ENCODE assay signal across 33 cellular contexts in the genomic region with DNA sequence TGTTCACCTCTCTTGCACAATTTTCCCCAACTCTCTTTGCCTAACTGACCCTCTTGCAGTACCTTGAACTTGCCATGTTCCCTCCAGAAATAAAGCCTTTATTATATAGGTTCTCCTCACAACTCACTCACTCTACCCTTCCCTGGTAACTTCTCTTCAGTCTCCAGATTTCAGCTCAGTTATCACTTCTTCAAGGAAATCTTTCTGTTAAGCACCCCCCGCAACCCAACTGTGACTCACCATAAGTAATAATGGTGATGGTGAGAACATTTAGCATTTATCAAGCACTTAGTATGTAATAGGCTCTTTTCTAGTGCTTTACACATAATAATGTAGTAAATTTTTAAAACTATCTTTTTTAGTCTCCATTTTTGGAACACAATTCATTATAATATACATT. TPM values are rescaled to one million over a fixed set of nuclear protein-coding genes. Genes with fewer than 3 reads are reported as not detected.
"Had no signal": no experiment of that assay in that cellular context is flagged by ENCODE, and none has a peak within 500 bp of the region (broad histone marks: within the 10 kb centered on the region; RNA-seq: fewer than 3 reads in every experiment).

No MANE protein-coding gene starts in this region.

- H3K27me3 Mint-ChIP-seq: memory B cell had no signal

- H3K27ac Mint-ChIP-seq: memory B cell; nephron; neural progenitor cell; stimulated activated effector memory CD8-positive, alpha-beta T cell treated with anti-CD3 and anti-CD28 coated beads, Interleukin-12 subunit alpha, Interleukin-12 subunit beta, amount 100 ng/mL, for 72 hours had no signal

- H3K9me3 Mint-ChIP-seq: nephron; stimulated activated effector memory CD8-positive, alpha-beta T cell treated with anti-CD3 and anti-CD28 coated beads, Interleukin-12 subunit alpha, Interleukin-12 subunit beta, amount 100 ng/mL, for 72 hours had no signal

- H3K4me1 Mint-ChIP-seq: memory B cell, nephron, neural progenitor cell had no signal

- ATAC-seq: esophagus mucosa; gastroesophageal sphincter; heart left ventricle; left colon; lower lobe of right lung; right cardiac atrium; stimulated activated effector memory CD8-positive, alpha-beta T cell treated with anti-CD3 and anti-CD28 coated beads, Interleukin-12 subunit alpha, Interleukin-12 subunit beta, amount 100 ng/mL, for 72 hours had no signal

- H3K36me3 Mint-ChIP-seq: memory B cell, neural progenitor cell had no signal

- H3K4me3 Mint-ChIP-seq: memory B cell; nephron; neural progenitor cell; stimulated activated effector memory CD8-positive, alpha-beta T cell treated with anti-CD3 and anti-CD28 coated beads, Interleukin-12 subunit alpha, Interleukin-12 subunit beta, amount 100 ng/mL, for 72 hours had no signal

- DNase-seq: cortex of kidney; effector CD4-positive, alpha-beta T cell; foreskin fibroblast; heart left ventricle; islet precursor cell; kidney glomerular epithelial cell; left colon; left ventricle myocardium inferior; lower lobe of right lung; right cardiac atrium; sigmoid colon; stimulated activated CD4-positive, alpha-beta T cell treated with anti-CD3 and anti-CD28 coated beads, Interleukin-2, amount 100 ng/mL, for 24 hours; stimulated activated CD4-positive, alpha-beta T cell treated with anti-CD3 and anti-CD28 coated beads, Interleukin-4, amount 100 ng/mL, for 24 hours; stimulated activated naive CD4-positive, alpha-beta T cell treated with Interleukin-2 at 50 U/mL for 16 hours; stomach; thyroid gland; trophoblast cell had no signal

RNA-seq across cellular contexts. Expression of a gene that starts 8.1 kb away (rescaled TPM):
- total RNA-seq: dermis microvascular lymphatic vessel endothelial cell, esophagus mucosa, gastroesophageal sphincter, heart left ventricle, hepatocyte, left colon, left ventricle myocardium inferior, lower lobe of right lung, mononuclear cell, osteocyte, prostate gland, right cardiac atrium, sigmoid colon, skeletal muscle tissue, stomach, subcutaneous adipose tissue, temporal lobe, thyroid gland, ureter, vagina had no signal

RNA-seq across cellular contexts. Expression of a gene that starts 42.6 kb away (rescaled TPM):
- total RNA-seq: dermis microvascular lymphatic vessel endothelial cell, esophagus mucosa, gastroesophageal sphincter, heart left ventricle, hepatocyte, left colon, left ventricle myocardium inferior, lower lobe of right lung, mononuclear cell, osteocyte, prostate gland, right cardiac atrium, sigmoid colon, skeletal muscle tissue, stomach, subcutaneous adipose tissue, temporal lobe, thyroid gland, ureter, vagina had no signal
